ENCODE assay signal across 11 cellular contexts in the genomic region with DNA sequence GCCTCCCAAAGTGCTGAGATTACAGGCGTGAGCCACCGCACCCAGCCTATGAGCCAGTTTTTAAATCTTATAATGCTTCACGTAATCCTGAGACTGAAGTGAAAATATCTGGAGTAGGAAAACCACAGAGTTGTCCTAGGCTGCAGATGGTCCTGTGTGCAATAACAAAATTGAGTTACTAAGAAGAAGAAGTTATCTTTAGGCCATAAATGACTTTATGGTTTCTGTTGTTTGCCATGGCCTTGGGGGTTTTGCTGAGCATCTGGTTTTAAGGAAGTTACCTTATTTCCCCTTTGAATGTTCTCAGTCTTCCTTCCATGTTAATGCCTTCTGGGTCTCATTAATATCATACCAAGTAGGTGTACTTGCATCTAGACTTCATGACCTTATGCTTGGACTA. TPM values are rescaled to one million over a fixed set of nuclear protein-coding genes. Genes with fewer than 3 reads are reported as not detected.
DNase-seq lines count a peak whose midpoint lies in the region; ATAC-seq and TF ChIP-seq lines count a peak whose summit lies in the region.
"Had no signal": no experiment of that assay in that cellular context is flagged by ENCODE, and none has a peak within 500 bp of the region (broad histone marks: within the 10 kb centered on the region; RNA-seq: fewer than 3 reads in every experiment).

No MANE protein-coding gene starts in this region.

- peaks cover 19% of the 10 kb centered on the region for H3K36me3 Mint-ChIP-seq in memory B cell
- H3K36me3 Mint-ChIP-seq in GM23338 (ENCODE audit: low read depth), result peaks cover 57% of the 10 kb centered on the region

- H3K9ac ChIP-seq in BLaER1 treated with 17β-estradiol and CSF1 and Interleukin-3, amounts not matched to agents 10 nM and 100 nM, result peak overlapping the region; percentile 25 to 63 (median 59); a peak in 19 of 22 replicates
- no peak overlapping the region for H3K9ac ChIP-seq in SK-N-MC (ENCODE audit: insufficient read length)

- H3K9me2 ChIP-seq in GM23338 (ENCODE audit: insufficient read depth), result no peaks in the 10 kb centered on the region

- peaks cover 21 to 49% (median 42%) of the 10 kb centered on the region in 10 experiments for H3K4me1 ChIP-seq in BLaER1 treated with 17β-estradiol and CSF1 and Interleukin-3, amounts not matched to agents 10 nM and 100 nM
- no peaks in the 10 kb centered on the region for H3K4me1 ChIP-seq in GM23338 (ENCODE audit: insufficient read depth)

- TF ChIP-seq CTCF in GM20000 (IDR thresholded peaks at IDR 0.05; ENCODE audit: extremely low read depth, missing control alignments), result no peak
- no peak for TF ChIP-seq CTCF in GM23338 (conservative IDR thresholded peaks at IDR 0.05; ENCODE audit: low read depth in 2 of 2)

- H3K4me3 ChIP-seq in BLaER1 treated with 17β-estradiol and CSF1 and Interleukin-3, amounts not matched to agents 10 nM and 100 nM, result 0 out of 20 replicates have a peak overlapping the region, but pooled peaks of 2 of the 10 experiments have one; percentile 2 to 7
- H3K4me3 ChIP-seq in SK-N-MC (no peak overlapping the region), GM23338 (no peak overlapping the region)
- H3K4me3 ChIP-seq: esophagus muscularis mucosa had no signal

- H3K4me1 Mint-ChIP-seq in memory B cell, result peaks cover 14% of the 10 kb centered on the region
- H3K4me1 Mint-ChIP-seq in GM23338, result peaks cover 4% of the 10 kb centered on the region; the same call in 2 of the 3 replicates

- no peaks in the 10 kb centered on the region for H3K27me3 ChIP-seq in BLaER1 treated with 17β-estradiol and CSF1 and Interleukin-3, amounts not matched to agents 10 nM and 100 nM
- H3K27me3 ChIP-seq in GM23338 (ENCODE audit: insufficient read depth), result no peaks in the 10 kb centered on the region
- H3K27me3 ChIP-seq: esophagus muscularis mucosa had no signal

- H3K27me3 Mint-ChIP-seq in memory B cell (no peaks in the 10 kb centered on the region), GM23338 (ENCODE audit: insufficient read depth, low read depth, poor library complexity) (peaks cover 9% of the 10 kb centered on the region)

- H3K27ac Mint-ChIP-seq in memory B cell (peak overlapping the region; percentile 76), GM23338 (no peak overlapping the region)

- no peaks in the 10 kb centered on the region for H3K9me3 ChIP-seq in BLaER1 treated with 17β-estradiol and CSF1 and Interleukin-3, amounts not matched to agents 10 nM and 100 nM (replicated peaks in 1 of 11)
- no peaks in the 10 kb centered on the region for H3K9me3 ChIP-seq in SK-N-MC (ENCODE audit: low read depth, low read length)
- H3K9me3 ChIP-seq: esophagus muscularis mucosa had no signal

- 0 out of 2 replicates have a peak, but pooled peaks cover 7% of the 10 kb centered on the region for H3F3A ChIP-seq in GM23338 (replicated peaks; ENCODE audit: low read depth)

- H2AFZ ChIP-seq in GM23338, result no peak overlapping the region

- H3K4me3 Mint-ChIP-seq in memory B cell (no peak overlapping the region), GM23338 (no peak overlapping the region)

- peaks cover 46 to 94% (median 84%) of the 10 kb centered on the region in 11 experiments for H3K36me3 ChIP-seq in BLaER1 treated with 17β-estradiol and CSF1 and Interleukin-3, amounts not matched to agents 10 nM and 100 nM
- H3K36me3 ChIP-seq in SK-N-MC (ENCODE audit: insufficient read depth, low read length) (peaks cover 66% of the 10 kb centered on the region), GM23338 (ENCODE audit: insufficient read depth) (peaks cover 18% of the 10 kb centered on the region)

- DNase-seq in GM20000 (ENCODE audit: low spot score) (peak; percentile 42), SK-N-MC (ENCODE audit: low read depth, low spot score) (no peak), memory B cell (ENCODE audit: low spot score in 2 of 2) (no peak), GM23338 (ENCODE audit: low spot score) (no peak), HuH-7.5 (ENCODE audit: low spot score) (no peak), NCI-H146 (lab: John Stamatoyannopoulos, UW) (no peak), NCI-H1694 (lab: John Stamatoyannopoulos, UW) (no peak)
- DNase-seq: NCI-H2107 had no signal

- H3K27ac ChIP-seq in BLaER1 treated with 17β-estradiol and CSF1 and Interleukin-3, amounts not matched to agents 10 nM and 100 nM, result peak overlapping the region; percentile 65 to 84 (median 78); a peak in 21 of 22 replicates
- peak overlapping the region; percentile 68 for H3K27ac ChIP-seq in SK-N-MC
- H3K27ac ChIP-seq in GM23338 (ENCODE audit: low read depth), result no peak overlapping the region

- peaks cover 75% of the 10 kb centered on the region for H3K79me2 ChIP-seq in GM23338 (replicated peaks; ENCODE audit: insufficient read depth)

- no peaks in the 10 kb centered on the region for H3K9me3 Mint-ChIP-seq in memory B cell
- H3K9me3 Mint-ChIP-seq in GM23338, result no peaks in the 10 kb centered on the region

- peaks cover 13 to 96% (median 75%) of the 10 kb centered on the region in 11 experiments; a peak in 17 of 22 replicates for H4K20me1 ChIP-seq in BLaER1 treated with 17β-estradiol and CSF1 and Interleukin-3, amounts not matched to agents 10 nM and 100 nM
- peaks cover 31% of the 10 kb centered on the region for H4K20me1 ChIP-seq in GM23338 (replicated peaks; ENCODE audit: insufficient read depth)

- peak overlapping the region; percentile 26 to 81 (median 67) for H3K4me2 ChIP-seq in BLaER1 treated with 17β-estradiol and CSF1 and Interleukin-3, amounts not matched to agents 10 nM and 100 nM
- no peak overlapping the region for H3K4me2 ChIP-seq in GM23338

- peak; percentile 88 for ATAC-seq in memory B cell (ENCODE audit: low read depth)
- ATAC-seq in GM23338, result no peak
- ATAC-seq: HepG2 had no signal

TF ChIP-seq in GM23338, 12 proteins besides CTCF, POLR2A, EP300 and RAD21:
- no peak for TF ChIP-seq EZH2phosphoT487 (IDR thresholded peaks at IDR 0.05; ENCODE audit: unreplicated experiment)

RNA-seq across cellular contexts. Expression of a gene that starts 16.5 kb away (rescaled TPM):
- total RNA-seq in GM23338 (2014; rRNA removed; shearing (Covaris generic)), result 80.9 and 95.6 TPM in 2 replicates
- polyA plus RNA-seq in GM23338 (2016; fragmentation: Nextera tagmentation; extraction: Ambion mirVana), result 298 and 327 TPM in 2 replicates

RNA-seq across cellular contexts. Expression of a gene that starts 26.2 kb away (rescaled TPM):
- total RNA-seq in GM23338 (2014; rRNA removed; shearing (Covaris generic)), result 51.3 and 57.2 TPM in 2 replicates
- polyA plus RNA-seq in GM23338 (2016; fragmentation: Nextera tagmentation; extraction: Ambion mirVana), result 23.7 and 28.7 TPM in 2 replicates

RNA-seq across cellular contexts. Expression of a gene that starts 54.7 kb away (rescaled TPM):
- total RNA-seq in GM23338 (2014; rRNA removed; shearing (Covaris generic)), result 15.9 and 32.1 TPM in 2 replicates
- 3.0 and 5.7 TPM in 2 replicates for polyA plus RNA-seq in GM23338 (2016; fragmentation: Nextera tagmentation; extraction: Ambion mirVana)

RNA-seq across cellular contexts. Expression of a gene that starts 57.8 kb away (rescaled TPM):
- 5.1 and 6.7 TPM in 2 replicates for total RNA-seq in GM23338 (2014; rRNA removed; shearing (Covaris generic))
- polyA plus RNA-seq in GM23338 (2016; fragmentation: Nextera tagmentation; extraction: Ambion mirVana), result 4.5 and 5.1 TPM in 2 replicates
